In the genomic region with DNA sequence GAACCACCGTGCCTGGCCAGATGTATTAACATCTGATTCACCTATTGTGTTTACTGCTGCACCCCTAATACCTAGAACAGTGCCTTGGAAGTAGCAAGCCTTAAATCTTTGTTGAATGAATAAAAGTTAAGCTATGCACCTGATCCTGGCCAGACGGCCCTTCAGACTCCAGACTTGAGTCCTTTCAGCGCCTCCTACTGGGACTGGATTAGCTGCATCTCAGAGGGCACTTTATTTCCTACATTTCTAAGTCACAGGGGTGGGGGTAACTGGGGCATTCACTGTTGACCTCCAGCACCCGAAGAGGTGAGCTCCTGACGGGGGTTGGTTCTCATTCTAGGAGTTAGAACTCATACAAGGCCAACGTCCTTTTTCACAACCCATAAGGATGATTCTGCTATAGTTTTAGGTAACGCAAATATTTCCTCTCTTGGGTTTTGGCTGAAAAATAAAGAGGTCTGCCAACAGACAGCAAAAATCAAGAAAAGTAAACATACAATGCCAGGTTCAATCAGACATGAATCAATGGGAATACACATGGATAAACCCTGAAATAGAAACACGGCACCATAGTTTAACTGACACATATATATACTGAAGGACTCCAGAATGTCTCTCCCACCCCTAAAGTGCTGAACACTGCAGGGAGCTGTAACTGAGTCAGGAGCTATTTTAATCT, we compare ENCODE assay signal across 8 cellular contexts. TPM values are rescaled to one million over a fixed set of nuclear protein-coding genes. Genes with fewer than 3 reads are reported as not detected.
DNase-seq lines count a peak whose midpoint lies in the region; ATAC-seq and TF ChIP-seq lines count a peak whose summit lies in the region.

No MANE protein-coding gene starts in this region.

- H3K4me2 ChIP-seq in MM.1S (ENCODE audit: low read depth, low read length) (no peak overlapping the region), neural cell (ENCODE audit: low read length) (no peak overlapping the region)

- H3K9me2 ChIP-seq in MM.1S (replicated peaks; ENCODE audit: insufficient read depth, low read length) = no peaks in the 10 kb centered on the region
- H3K9me2 ChIP-seq in neural cell (ENCODE audit: insufficient read depth, low read length) = no peaks in the 10 kb centered on the region

- H3K9me3 ChIP-seq in MM.1S (replicated peaks; ENCODE audit: insufficient read depth, low read length) (no peaks in the 10 kb centered on the region), neural cell (ENCODE audit: low read length) (no peaks in the 10 kb centered on the region)

- H3K9ac ChIP-seq in MM.1S (ENCODE audit: low read length) (no peak overlapping the region), neural cell (ENCODE audit: low read length) (no peak overlapping the region)

- H3K27me3 Mint-ChIP-seq in endothelial cell (ENCODE audit: unreplicated experiment) = peaks cover 2% of the 10 kb centered on the region

- no peak for TF ChIP-seq EP300 in neural cell (conservative IDR thresholded peaks at IDR 0.05; ENCODE audit: poor library complexity, severe bottlenecking)

- no peak for ATAC-seq in GM19324 (IDR thresholded peaks at IDR 0.05; ENCODE audit: low FRiP score, unreplicated experiment)
- no peak for ATAC-seq in HG03565 (IDR thresholded peaks at IDR 0.05; ENCODE audit: unreplicated experiment)

- H3K4me1 Mint-ChIP-seq in endothelial cell (ENCODE audit: unreplicated experiment) = peaks cover 8% of the 10 kb centered on the region

- H3K36me3 ChIP-seq in MM.1S (replicated peaks; ENCODE audit: insufficient read depth, low read length) = no peaks in the 10 kb centered on the region
- H3K36me3 ChIP-seq in neural cell (ENCODE audit: insufficient read depth, low read length) = peaks cover 6% of the 10 kb centered on the region

- no peak overlapping the region for H3K4me3 Mint-ChIP-seq in endothelial cell (ENCODE audit: unreplicated experiment)

- H3K27me3 ChIP-seq in MM.1S (replicated peaks; ENCODE audit: insufficient read depth, low read length) (no peaks in the 10 kb centered on the region), neural cell (ENCODE audit: insufficient read depth, low read depth, low read length) (no peaks in the 10 kb centered on the region)

- H3K79me2 ChIP-seq in MM.1S (ENCODE audit: low read length) = no peaks in the 10 kb centered on the region
- no peaks in the 10 kb centered on the region for H3K79me2 ChIP-seq in neural cell (replicated peaks; ENCODE audit: insufficient read depth, low read length)

- peak; percentile 20 for TF ChIP-seq CTCF in MM.1S (IDR thresholded peaks at IDR 0.05; ENCODE audit: low read length)
- TF ChIP-seq CTCF in endothelial cell (IDR thresholded peaks at IDR 0.05; ENCODE audit: unreplicated experiment) = peak; percentile 46
- TF ChIP-seq CTCF in neural cell (IDR thresholded peaks at IDR 0.05; ENCODE audit: poor library complexity, severe bottlenecking) = no peak

- H3K27ac Mint-ChIP-seq in endothelial cell (ENCODE audit: unreplicated experiment) = peak overlapping the region; percentile 15

- no peak overlapping the region for H3K4me3 ChIP-seq in MM.1S (ENCODE audit: low read length)
- H3K4me3 ChIP-seq in neural cell (ENCODE audit: low read length) = no peak overlapping the region

- H3K27ac ChIP-seq in MM.1S (ENCODE audit: low read length) = no peak overlapping the region
- H3K27ac ChIP-seq in neural cell (ENCODE audit: low read length) = no peak overlapping the region

- peak; percentile 27 for TF ChIP-seq RAD21 in neural cell (conservative IDR thresholded peaks at IDR 0.05)

- H3K36me3 Mint-ChIP-seq in endothelial cell (ENCODE audit: low read depth, unreplicated experiment) = peaks cover 7% of the 10 kb centered on the region

- H2AFZ ChIP-seq in MM.1S (ENCODE audit: low read length) = no peak overlapping the region
- no peak overlapping the region for H2AFZ ChIP-seq in neural cell (ENCODE audit: low read depth, low read length)

- H3F3A ChIP-seq in MM.1S (ENCODE audit: insufficient read depth, low read length) (no peaks in the 10 kb centered on the region), neural cell (ENCODE audit: insufficient read depth, low read length, poor library complexity, severe bottlenecking) (no peaks in the 10 kb centered on the region)

- no peaks in the 10 kb centered on the region for H4K20me1 ChIP-seq in MM.1S (ENCODE audit: insufficient read depth, low read length)
- H4K20me1 ChIP-seq in neural cell (ENCODE audit: insufficient read depth) = no peaks in the 10 kb centered on the region

- DNase-seq in ELF-1 (ENCODE audit: low read depth, low spot score) (peak; percentile 68), MM.1S (no peak), endothelial cell (ENCODE audit: low spot score) (peak; percentile 58), NCI-H1092 treated with DMSO at 0.1 percent for 48 hours (lab: John Stamatoyannopoulos, UW) (no peak), amygdala (lab: John Stamatoyannopoulos, UW) (no peak)

- no peaks in the 10 kb centered on the region for H3K9me3 Mint-ChIP-seq in endothelial cell (ENCODE audit: unreplicated experiment)

- peaks cover 10% of the 10 kb centered on the region for H3K4me1 ChIP-seq in MM.1S (ENCODE audit: low read length)

TF ChIP-seq in neural cell, 6 proteins besides CTCF, POLR2A, EP300 and RAD21:
- TF ChIP-seq EZH2 (IDR thresholded peaks at IDR 0.05; ENCODE audit: borderline replicate concordance, insufficient read depth, low read length, poor library complexity, severe bottlenecking) = no peak
- TF ChIP-seq POLR2AphosphoS5 (IDR thresholded peaks at IDR 0.05) = no peak
- no peak for TF ChIP-seq MXI1 (conservative IDR thresholded peaks at IDR 0.05; ENCODE audit: poor library complexity, severe bottlenecking)
- no peak for TF ChIP-seq TAF1 (IDR thresholded peaks at IDR 0.05; ENCODE audit: low read depth)
- TF ChIP-seq SMC3 (conservative IDR thresholded peaks at IDR 0.05; ENCODE audit: poor library complexity) = no peak
- TF ChIP-seq REST (IDR thresholded peaks at IDR 0.05; ENCODE audit: borderline replicate concordance) = no peak

RNA-seq across cellular contexts. Expression of gene DLG5, which starts 48.0 kb away (rescaled TPM):
- total RNA-seq in endothelial cell (ENCODE audit: unreplicated experiment) = 64.5 TPM
- 72.9 and 84.0 TPM in 2 replicates for polyA plus RNA-seq in neural cell
- polyA minus RNA-seq in neural cell = 103 and 105 TPM in 2 replicates

RNA-seq across cellular contexts. Expression of gene POLR3A, which starts 54.8 kb away (rescaled TPM):
- total RNA-seq in endothelial cell (ENCODE audit: unreplicated experiment) = 18.4 TPM
- polyA plus RNA-seq in neural cell = 12.7 and 15.6 TPM in 2 replicates
- polyA minus RNA-seq in neural cell = 49.4 and 53.7 TPM in 2 replicates

RNA-seq across cellular contexts. Expression of gene RPS24, which starts 59.1 kb away (rescaled TPM):
- 1,458 TPM for total RNA-seq in endothelial cell (ENCODE audit: unreplicated experiment)
- polyA plus RNA-seq in neural cell = 2,402 and 2,734 TPM in 2 replicates
- polyA minus RNA-seq in neural cell = 820 and 978 TPM in 2 replicates

Comparison
In these comparisons a context has a peak if more than half of its experiments do, and no peak if none do; other contexts are left out.
1. DNase-seq: peak in ELF-1 (single experiment) and endothelial cell (single experiment); none in MM.1S (single experiment), NCI-H1092 treated with DMSO at 0.1 percent for 48 hours (single experiment) and amygdala (0 of 56).